In the genomic region with DNA sequence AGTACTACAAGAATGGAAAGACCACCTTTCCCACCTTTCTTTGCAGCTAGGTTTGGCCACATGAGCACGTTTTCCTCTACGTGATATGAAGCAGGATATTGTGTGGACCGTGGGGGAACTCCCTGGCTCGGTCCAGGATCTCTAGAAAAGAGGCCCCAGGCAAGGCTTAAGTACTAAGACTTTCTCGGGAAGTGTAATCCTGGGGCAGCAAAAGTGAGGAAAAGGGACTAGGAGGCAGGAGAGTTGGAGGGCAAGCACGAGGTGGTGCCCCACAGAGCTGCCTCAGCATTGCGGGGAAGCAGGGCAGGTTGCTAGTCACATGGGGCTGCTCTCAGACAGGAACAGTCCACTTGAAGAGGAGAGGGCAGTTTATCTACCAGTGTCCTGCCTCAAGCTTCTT, we compare ENCODE assay signal across 1 cellular context.
TF ChIP-seq lines count a peak whose summit lies in the region.

No MANE protein-coding gene starts in this region.

TF ChIP-seq in WTC11, 78 proteins besides CTCF, POLR2A, EP300 and RAD21 (continued from another document):
- TF ChIP-seq CDX4 (CRISPR knock-in tag; IDR thresholded peaks at IDR 0.05; ENCODE audit: borderline replicate concordance) (no peak), JUN (CRISPR knock-in tag; IDR thresholded peaks at IDR 0.05) (no peak), NFYB (CRISPR knock-in tag; conservative IDR thresholded peaks at IDR 0.05; ENCODE audit: low read depth) (no peak), FOXK1 (CRISPR knock-in tag; IDR thresholded peaks at IDR 0.05) (no peak), CREB1 (CRISPR knock-in tag; IDR thresholded peaks at IDR 0.05) (no peak), GTF2I (CRISPR knock-in tag; conservative IDR thresholded peaks at IDR 0.05) (no peak), MXD4 (CRISPR knock-in tag; IDR thresholded peaks at IDR 0.05; ENCODE audit: borderline replicate concordance) (no peak), NR2C2 (CRISPR knock-in tag; IDR thresholded peaks at IDR 0.05) (no peak)
- TF ChIP-seq, protein P1, sequence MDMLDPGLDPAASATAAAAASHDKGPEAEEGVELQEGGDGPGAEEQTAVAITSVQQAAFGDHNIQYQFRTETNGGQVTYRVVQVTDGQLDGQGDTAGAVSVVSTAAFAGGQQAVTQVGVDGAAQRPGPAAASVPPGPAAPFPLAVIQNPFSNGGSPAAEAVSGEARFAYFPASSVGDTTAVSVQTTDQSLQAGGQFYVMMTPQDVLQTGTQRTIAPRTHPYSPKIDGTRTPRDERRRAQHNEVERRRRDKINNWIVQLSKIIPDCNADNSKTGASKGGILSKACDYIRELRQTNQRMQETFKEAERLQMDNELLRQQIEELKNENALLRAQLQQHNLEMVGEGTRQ (CRISPR knock-in tag; IDR thresholded peaks at IDR 0.05): no peak
- TF ChIP-seq, protein P2, sequence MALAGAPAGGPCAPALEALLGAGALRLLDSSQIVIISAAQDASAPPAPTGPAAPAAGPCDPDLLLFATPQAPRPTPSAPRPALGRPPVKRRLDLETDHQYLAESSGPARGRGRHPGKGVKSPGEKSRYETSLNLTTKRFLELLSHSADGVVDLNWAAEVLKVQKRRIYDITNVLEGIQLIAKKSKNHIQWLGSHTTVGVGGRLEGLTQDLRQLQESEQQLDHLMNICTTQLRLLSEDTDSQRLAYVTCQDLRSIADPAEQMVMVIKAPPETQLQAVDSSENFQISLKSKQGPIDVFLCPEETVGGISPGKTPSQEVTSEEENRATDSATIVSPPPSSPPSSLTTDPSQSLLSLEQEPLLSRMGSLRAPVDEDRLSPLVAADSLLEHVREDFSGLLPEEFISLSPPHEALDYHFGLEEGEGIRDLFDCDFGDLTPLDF (CRISPR knock-in tag; IDR thresholded peaks at IDR 0.05): no peak
- TF ChIP-seq, protein P3, sequence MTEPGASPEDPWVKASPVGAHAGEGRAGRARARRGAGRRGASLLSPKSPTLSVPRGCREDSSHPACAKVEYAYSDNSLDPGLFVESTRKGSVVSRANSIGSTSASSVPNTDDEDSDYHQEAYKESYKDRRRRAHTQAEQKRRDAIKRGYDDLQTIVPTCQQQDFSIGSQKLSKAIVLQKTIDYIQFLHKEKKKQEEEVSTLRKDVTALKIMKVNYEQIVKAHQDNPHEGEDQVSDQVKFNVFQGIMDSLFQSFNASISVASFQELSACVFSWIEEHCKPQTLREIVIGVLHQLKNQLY (CRISPR knock-in tag; IDR thresholded peaks at IDR 0.05): no peak
